In the genomic region with DNA sequence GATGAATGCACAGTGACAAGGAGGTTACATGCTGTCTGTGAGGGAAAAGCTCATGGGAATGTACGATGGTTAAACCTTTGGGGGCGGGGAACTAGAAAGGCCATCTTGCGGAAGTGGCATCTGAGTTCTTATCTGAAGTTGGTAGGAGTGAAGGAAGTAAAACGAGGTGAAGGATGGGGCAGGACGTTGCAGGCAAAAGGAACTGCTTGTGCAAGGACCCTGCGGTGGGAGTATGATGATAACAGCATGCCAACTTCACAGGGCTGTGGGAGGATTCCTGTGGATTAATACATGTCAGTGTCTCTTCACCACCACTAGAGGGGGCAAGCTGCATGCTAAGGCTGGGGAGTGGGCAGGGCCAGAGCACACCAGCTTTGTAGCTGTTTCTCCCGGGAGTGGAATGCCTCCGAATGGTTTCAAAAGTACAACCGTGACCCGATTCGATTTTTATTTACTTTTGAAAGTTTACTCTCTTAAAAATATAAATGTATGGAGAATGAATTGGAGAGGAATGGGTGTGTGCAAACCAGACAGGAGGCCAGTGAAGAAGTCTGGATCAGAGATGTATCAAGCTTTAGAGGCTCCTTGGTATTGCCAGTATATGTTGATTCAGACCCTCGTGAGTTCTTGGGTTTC, we compare ENCODE assay signal across 8 cellular contexts.
A peak's percentile ranks its signal among the peaks of the same experiment; 100 is the strongest.
DNase-seq lines count a peak whose midpoint lies in the region; ATAC-seq and TF ChIP-seq lines count a peak whose summit lies in the region.

No MANE protein-coding gene starts in this region.

- H3K9me3 Mint-ChIP-seq in nephron, result no peaks in the 10 kb centered on the region

- no peak overlapping the region for H3K4me3 ChIP-seq in NT2/D1 (ENCODE audit: insufficient read length, low read depth)
- H3K4me3 ChIP-seq in testis, result no peak overlapping the region

- H3K27me3 ChIP-seq in NT2/D1 (ENCODE audit: insufficient read depth, insufficient read length) (no peaks in the 10 kb centered on the region), testis (no peaks in the 10 kb centered on the region)

- peak; percentile 88 for DNase-seq in DMS53 (lab: John Stamatoyannopoulos, UW)
- DNase-seq in HPDE6-E6E7 (ENCODE audit: extremely low spot score), result peak; percentile 91
- peak; percentile 38 for DNase-seq in NT2/D1 (ENCODE audit: low read depth, low spot score)
- DNase-seq in activated T-cell treated with anti-CD3 and anti-CD28 coated beads, Interleukin-2, amount 50 U/mL, for 1 hour, result peak; percentile 50
- peak; percentile 74 for DNase-seq in fibroblast of gingiva (ENCODE audit: low read depth)
- DNase-seq in testis, result peak; percentile 76

- H3K27me3 Mint-ChIP-seq in nephron (ENCODE audit: low read depth), result peaks cover 3% of the 10 kb centered on the region

- peaks cover 16% of the 10 kb centered on the region for H3K4me1 Mint-ChIP-seq in nephron

- no peaks in the 10 kb centered on the region for H3K4me1 ChIP-seq in NT2/D1 (ENCODE audit: insufficient read depth, insufficient read length)
- peaks cover 8% of the 10 kb centered on the region for H3K4me1 ChIP-seq in testis

- H3K9me3 ChIP-seq in NT2/D1 (ENCODE audit: insufficient read depth, low read length) (no peaks in the 10 kb centered on the region), testis (no peaks in the 10 kb centered on the region)

- peak; percentile 90 to 96 (median 91) for TF ChIP-seq CTCF in nephron (IDR thresholded peaks at IDR 0.05; ENCODE audit: unreplicated experiment in 3 of 3)
- peak; percentile 71 to 88 (median 77) for TF ChIP-seq CTCF in testis (IDR thresholded peaks at IDR 0.05)

- intact Hi-C loops in testis (cut with DNase I; ENCODE audit: low total_unique reads), result loop anchor here (10.0 kb wide), 1 partner anchor 146 kb away; no protein-coding TSS in a partner anchor

- no peak for TF ChIP-seq POLR2A in testis (IDR thresholded peaks at IDR 0.05)

- peak overlapping the region in 2 of 3 experiments; percentile 19 to 22 for H3K27ac Mint-ChIP-seq in nephron

- H3K36me3 Mint-ChIP-seq in nephron (ENCODE audit: low read depth), result peaks cover 16% of the 10 kb centered on the region

- 20 to 26% methylated on average over 12 of the region's 12 CpGs for WGBS in testis, 2 donors

- H3K4me3 Mint-ChIP-seq in nephron, result peak overlapping the region; percentile 58 to 73 (median 62)

- peak; percentile 94 for ATAC-seq in GM21367 (IDR thresholded peaks at IDR 0.05; ENCODE audit: unreplicated experiment)

- H3K36me3 ChIP-seq in NT2/D1 (ENCODE audit: insufficient read depth, insufficient read length, low read length), result peaks cover 16% of the 10 kb centered on the region
- no peaks in the 10 kb centered on the region for H3K36me3 ChIP-seq in testis (ENCODE audit: low read depth, missing control alignments)

- no peak overlapping the region for H3K9ac ChIP-seq in NT2/D1 (ENCODE audit: insufficient read length, low read depth)

- H3K27ac ChIP-seq in testis, result no peak overlapping the region

Comparison
In these comparisons a context has a peak if more than half of its experiments do, and no peak if none do; other contexts are left out.
1. DNase-seq: peak in every context shown above with its lines; median percentile 91 in HPDE6-E6E7; 88 in DMS53; 76 in testis; 74 in fibroblast of gingiva; 50 in activated T-cell treated with anti-CD3 and anti-CD28 coated beads, Interleukin-2, amount 50 U/mL, for 1 hour; 38 in NT2/D1.